Comparison of ENCODE assay signal across 7 cellular contexts in genomic region chr6:118283759-118284158, GRCh38.
DNase-seq lines count a peak whose midpoint lies in the region; ATAC-seq and TF ChIP-seq lines count a peak whose summit lies in the region.

No MANE protein-coding gene starts in this region.

- ATAC-seq in RWPE2 (ENCODE audit: low read depth) (peak; percentile 53; the same call in 2 of the 3 replicates), HG02870 (IDR thresholded peaks at IDR 0.05; ENCODE audit: unreplicated experiment) (no peak)

- TF ChIP-seq CTCF in GM10266 (IDR thresholded peaks at IDR 0.05; ENCODE audit: control insufficient read depth, insufficient read depth, low read depth, missing control alignments): peak; percentile 68
- TF ChIP-seq CTCF in RWPE2 (IDR thresholded peaks at IDR 0.05; ENCODE audit: poor library complexity, severe bottlenecking): peak; percentile 66
- TF ChIP-seq CTCF in astrocyte of the spinal cord (IDR thresholded peaks at IDR 0.05; ENCODE audit: low read depth, low read length): peak; percentile 81

- H3K36me3 ChIP-seq in RWPE2 (ENCODE audit: low read depth): no peaks in the 10 kb centered on the region

- in situ Hi-C loops in astrocyte of the spinal cord (cut with HindIII; ENCODE audit: low sequenced_read_pairs): no loop called here

- H3K4me3 ChIP-seq in RWPE2 (ENCODE audit: severe bottlenecking) (no peak overlapping the region), astrocyte of the spinal cord (ENCODE audit: low read depth, low read length) (no peak overlapping the region)

- no peaks in the 10 kb centered on the region for H3K27me3 ChIP-seq in RWPE2 (ENCODE audit: insufficient read depth, poor library complexity, severe bottlenecking)

- H3K9me3 ChIP-seq in RWPE2 (ENCODE audit: severe bottlenecking): no peaks in the 10 kb centered on the region

- DNase-seq in GM10266 (ENCODE audit: extremely low spot score): peak; percentile 29
- DNase-seq in LoVo (ENCODE audit: low spot score): peak; percentile 46
- no peak for DNase-seq in RWPE2 (ENCODE audit: low spot score)
- peak; percentile 68 for DNase-seq in astrocyte of the spinal cord (ENCODE audit: low read depth, low spot score)
- DNase-seq in inferior parietal cortex (ENCODE audit: extremely low spot score): peak; percentile 80
- peak; percentile 6 to 23 for DNase-seq in stimulated activated CD4-positive, alpha-beta T cell treated with anti-CD3 and anti-CD28 coated beads, Interleukin-4, amount 100 ng/mL, for 4 hours

- H3K27ac ChIP-seq in RWPE2 (ENCODE audit: poor library complexity, severe bottlenecking): no peak overlapping the region

- no peaks in the 10 kb centered on the region for H3K4me1 ChIP-seq in RWPE2 (ENCODE audit: insufficient read depth, poor library complexity, severe bottlenecking)
